Comparison of ENCODE assay signal across 9 cellular contexts in genomic region chr2:196167666-196168065, GRCh38. TPM values are rescaled to one million over a fixed set of nuclear protein-coding genes. Genes with fewer than 3 reads are reported as not detected.
DNase-seq lines count a peak whose midpoint lies in the region; ATAC-seq and TF ChIP-seq lines count a peak whose summit lies in the region.
"Had no signal": no experiment of that assay in that cellular context is flagged by ENCODE, and none has a peak within 500 bp of the region (broad histone marks: within the 10 kb centered on the region; RNA-seq: fewer than 3 reads in every experiment).

No MANE protein-coding gene starts in this region.

- intact Hi-C loops in testis (cut with DNase I; ENCODE audit: low total_unique reads): no loop called here

- peaks cover 32% of the 10 kb centered on the region for H3K4me1 ChIP-seq in skeletal muscle satellite cell (ENCODE audit: control insufficient read depth, insufficient read depth, low read length)
- peaks cover 4% of the 10 kb centered on the region for H3K4me1 ChIP-seq in testis

- H3K36me3 ChIP-seq in skeletal muscle satellite cell (ENCODE audit: insufficient read depth, low read length): peaks cover 22% of the 10 kb centered on the region
- no peaks in the 10 kb centered on the region for H3K36me3 ChIP-seq in testis (ENCODE audit: low read depth, missing control alignments)

- no peak overlapping the region for H3K27ac ChIP-seq in testis

- peak overlapping the region; percentile 98 for H3K9ac ChIP-seq in skeletal muscle satellite cell (ENCODE audit: low read depth, low read length)

- ATAC-seq in GM19452 (IDR thresholded peaks at IDR 0.05; ENCODE audit: unreplicated experiment): no peak

- H3K27me3 ChIP-seq in skeletal muscle satellite cell (ENCODE audit: control insufficient read depth, insufficient read depth, low read length): no peaks in the 10 kb centered on the region
- H3K27me3 ChIP-seq in testis: no peaks in the 10 kb centered on the region
- H3K27me3 ChIP-seq: tibial nerve had no signal

- peak overlapping the region; percentile 84 for H3K4me2 ChIP-seq in skeletal muscle satellite cell (ENCODE audit: low read length)

- TF ChIP-seq CTCF in GM12875 (IDR thresholded peaks at IDR 0.05; ENCODE audit: borderline replicate concordance, insufficient read depth, low read depth, low read length) (no peak), testis (IDR thresholded peaks at IDR 0.05) (no peak)

- no peaks in the 10 kb centered on the region for H3K9me3 ChIP-seq in skeletal muscle satellite cell (replicated peaks; ENCODE audit: low read length)
- no peaks in the 10 kb centered on the region for H3K9me3 ChIP-seq in testis
- H3K9me3 ChIP-seq: tibial nerve had no signal

- DNase-seq in OCI-M1 (lab: John Stamatoyannopoulos, UW) (peak; percentile 30), dermis blood vessel endothelial cell (peak; percentile 21), NCI-H1417 (lab: John Stamatoyannopoulos, UW) (no peak), testis (no peak)
- DNase-seq: NCI-H510A treated with DMSO at 0.1 percent for 48 hours had no signal

- 67 to 68% methylated on average over 2 of the region's 2 CpGs for WGBS in testis, 2 donors

- TF ChIP-seq POLR2A in testis (IDR thresholded peaks at IDR 0.05): no peak

- H3K4me3 ChIP-seq in GM12875 (ENCODE audit: low read depth, low read length) (peak overlapping the region; percentile 12), skeletal muscle satellite cell (ENCODE audit: low read length) (peak overlapping the region; percentile 96), testis (no peak overlapping the region)

RNA-seq across cellular contexts. Expression of gene STK17B, which starts 3.7 kb away (rescaled TPM):
- 12.3 and 19.7 TPM in 2 replicates for total RNA-seq in dermis blood vessel endothelial cell
- 22.5 and 23.3 TPM in 2 replicates for total RNA-seq in skeletal muscle satellite cell (2012; rRNA removed)
- total RNA-seq in testis: 10 to 100 TPM; 10.4 to 10.6 TPM
- polyA plus RNA-seq in testis (ENCODE audit: insufficient read depth, low read depth, low replicate concordance): 18.1 TPM

Comparison
In these comparisons a context has a peak if more than half of its experiments do, and no peak if none do; other contexts are left out.
1. H3K4me3 ChIP-seq: peak in GM12875 (single experiment) and skeletal muscle satellite cell (single experiment); none in testis (0 of 2).
2. DNase-seq: peak in OCI-M1 (single experiment) and dermis blood vessel endothelial cell (single experiment); none in NCI-H1417 (0 of 3) and testis (single experiment).